Comparison of ENCODE assay signal across 1 cellular context in the genomic region with DNA sequence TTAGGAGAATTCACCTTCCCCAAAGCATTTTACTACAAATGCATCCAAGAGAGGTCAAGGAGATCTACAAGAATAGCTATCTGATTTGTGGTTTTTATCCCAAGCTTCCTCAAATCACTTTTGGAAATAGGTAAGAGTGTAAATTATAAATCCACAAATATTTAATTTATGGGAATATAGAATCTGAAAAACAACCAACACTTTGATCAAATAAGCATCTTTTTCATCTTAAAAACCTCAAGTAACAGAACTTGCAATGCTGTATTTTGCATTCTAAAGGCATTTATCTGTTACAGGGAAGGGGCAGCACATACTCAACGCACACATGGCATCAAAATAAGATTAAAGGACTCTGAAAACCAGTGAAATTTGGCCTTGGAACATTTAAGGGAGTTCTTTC.
TF ChIP-seq lines count a peak whose summit lies in the region.

No MANE protein-coding gene starts in this region.

TF ChIP-seq in HepG2, 621 proteins besides CTCF, POLR2A, EP300 and RAD21:
- TF ChIP-seq, protein P1, sequence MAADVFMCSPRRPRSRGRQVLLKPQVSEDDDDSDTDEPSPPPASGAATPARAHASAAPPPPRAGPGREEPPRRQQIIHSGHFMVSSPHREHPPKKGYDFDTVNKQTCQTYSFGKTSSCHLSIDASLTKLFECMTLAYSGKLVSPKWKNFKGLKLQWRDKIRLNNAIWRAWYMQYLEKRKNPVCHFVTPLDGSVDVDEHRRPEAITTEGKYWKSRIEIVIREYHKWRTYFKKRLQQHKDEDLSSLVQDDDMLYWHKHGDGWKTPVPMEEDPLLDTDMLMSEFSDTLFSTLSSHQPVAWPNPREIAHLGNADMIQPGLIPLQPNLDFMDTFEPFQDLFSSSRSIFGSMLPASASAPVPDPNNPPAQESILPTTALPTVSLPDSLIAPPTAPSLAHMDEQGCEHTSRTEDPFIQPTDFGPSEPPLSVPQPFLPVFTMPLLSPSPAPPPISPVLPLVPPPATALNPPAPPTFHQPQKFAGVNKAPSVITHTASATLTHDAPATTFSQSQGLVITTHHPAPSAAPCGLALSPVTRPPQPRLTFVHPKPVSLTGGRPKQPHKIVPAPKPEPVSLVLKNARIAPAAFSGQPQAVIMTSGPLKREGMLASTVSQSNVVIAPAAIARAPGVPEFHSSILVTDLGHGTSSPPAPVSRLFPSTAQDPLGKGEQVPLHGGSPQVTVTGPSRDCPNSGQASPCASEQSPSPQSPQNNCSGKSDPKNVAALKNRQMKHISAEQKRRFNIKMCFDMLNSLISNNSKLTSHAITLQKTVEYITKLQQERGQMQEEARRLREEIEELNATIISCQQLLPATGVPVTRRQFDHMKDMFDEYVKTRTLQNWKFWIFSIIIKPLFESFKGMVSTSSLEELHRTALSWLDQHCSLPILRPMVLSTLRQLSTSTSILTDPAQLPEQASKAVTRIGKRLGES (CRISPR knock-in tag; IDR thresholded peaks at IDR 0.05; ENCODE audit: borderline replicate concordance): no peak
- TF ChIP-seq CBX2 (IDR thresholded peaks at IDR 0.05; ENCODE audit: low read depth, low read length): 0 out of 2 replicates have a peak, but pooled peaks have one; percentile 17
- TF ChIP-seq CBX2 (CRISPR knock-in tag; IDR thresholded peaks at IDR 0.05; ENCODE audit: low read depth): no peak
